ENCODE assay signal across 1 cellular context in the genomic region with DNA sequence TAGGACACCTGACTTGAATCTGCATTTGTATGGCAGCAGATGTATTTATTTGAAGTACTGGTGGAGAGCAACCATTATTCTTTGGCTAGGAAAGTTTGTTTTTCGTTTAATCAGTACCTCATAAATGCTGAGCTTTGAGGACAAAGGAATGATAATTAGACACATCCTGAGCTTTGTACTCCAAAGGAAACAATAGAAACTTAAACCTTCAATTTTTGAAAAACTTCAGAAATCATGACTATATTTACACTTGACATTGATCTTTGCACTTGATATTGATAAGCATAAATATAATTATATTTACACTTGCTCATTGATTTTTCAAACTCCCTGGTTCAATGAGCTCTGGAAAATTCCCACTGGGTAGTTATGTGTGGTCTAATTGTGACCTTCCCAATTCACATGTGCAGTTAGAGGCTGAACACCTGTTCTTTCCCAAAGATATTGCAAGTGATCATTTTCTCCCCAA.
TF ChIP-seq lines count a peak whose summit lies in the region.

No MANE protein-coding gene starts in this region.

TF ChIP-seq in HepG2, 621 proteins besides CTCF, POLR2A, EP300 and RAD21 (continued from another document):
- TF ChIP-seq, protein P1, sequence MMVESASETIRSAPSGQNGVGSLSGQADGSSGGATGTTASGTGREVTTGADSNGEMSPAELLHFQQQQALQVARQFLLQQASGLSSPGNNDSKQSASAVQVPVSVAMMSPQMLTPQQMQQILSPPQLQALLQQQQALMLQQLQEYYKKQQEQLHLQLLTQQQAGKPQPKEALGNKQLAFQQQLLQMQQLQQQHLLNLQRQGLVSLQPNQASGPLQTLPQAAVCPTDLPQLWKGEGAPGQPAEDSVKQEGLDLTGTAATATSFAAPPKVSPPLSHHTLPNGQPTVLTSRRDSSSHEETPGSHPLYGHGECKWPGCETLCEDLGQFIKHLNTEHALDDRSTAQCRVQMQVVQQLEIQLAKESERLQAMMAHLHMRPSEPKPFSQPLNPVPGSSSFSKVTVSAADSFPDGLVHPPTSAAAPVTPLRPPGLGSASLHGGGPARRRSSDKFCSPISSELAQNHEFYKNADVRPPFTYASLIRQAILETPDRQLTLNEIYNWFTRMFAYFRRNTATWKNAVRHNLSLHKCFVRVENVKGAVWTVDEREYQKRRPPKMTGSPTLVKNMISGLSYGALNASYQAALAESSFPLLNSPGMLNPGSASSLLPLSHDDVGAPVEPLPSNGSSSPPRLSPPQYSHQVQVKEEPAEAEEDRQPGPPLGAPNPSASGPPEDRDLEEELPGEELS (CRISPR knock-in tag; IDR thresholded peaks at IDR 0.05): peak; percentile 21; the same call in 1 of the 2 replicates
- TF ChIP-seq NCOA2 (CRISPR knock-in tag; IDR thresholded peaks at IDR 0.05): peak; percentile 32
- peak; percentile 57 for TF ChIP-seq ISL2 (CRISPR knock-in tag; IDR thresholded peaks at IDR 0.05)
- no peak for TF ChIP-seq GABPA (IDR thresholded peaks at IDR 0.05; ENCODE audit: low read depth, low read length)
- TF ChIP-seq GABPA (CRISPR knock-in tag; IDR thresholded peaks at IDR 0.05; ENCODE audit: low read depth): no peak
- TF ChIP-seq MIXL1 (CRISPR knock-in tag; IDR thresholded peaks at IDR 0.05): 0 out of 2 replicates have a peak, but pooled peaks have one; percentile 49
- no peak for TF ChIP-seq LCORL (IDR thresholded peaks at IDR 0.05)
- TF ChIP-seq LCORL (CRISPR knock-in tag; IDR thresholded peaks at IDR 0.05): 0 out of 2 replicates have a peak, but pooled peaks have one; percentile 39
- TF ChIP-seq SIN3B (IDR thresholded peaks at IDR 0.05; ENCODE audit: low read length): no peak
- no peak for TF ChIP-seq IRX3 (CRISPR knock-in tag; IDR thresholded peaks at IDR 0.05; ENCODE audit: borderline replicate concordance, low read depth)
- peak; percentile 53; the same call in 1 of the 2 replicates for TF ChIP-seq CREM (IDR thresholded peaks at IDR 0.05)
- TF ChIP-seq CREM (CRISPR knock-in tag; IDR thresholded peaks at IDR 0.05): no peak
- no peak for TF ChIP-seq ZNF451 (CRISPR knock-in tag; IDR thresholded peaks at IDR 0.05)
- TF ChIP-seq ZNF17 (CRISPR knock-in tag; IDR thresholded peaks at IDR 0.05): no peak
- peak; percentile 31; the same call in 1 of the 2 replicates for TF ChIP-seq FOXA3 (CRISPR knock-in tag; IDR thresholded peaks at IDR 0.05)
- no peak for TF ChIP-seq RBAK (CRISPR knock-in tag; IDR thresholded peaks at IDR 0.05)
- TF ChIP-seq, protein P2, sequence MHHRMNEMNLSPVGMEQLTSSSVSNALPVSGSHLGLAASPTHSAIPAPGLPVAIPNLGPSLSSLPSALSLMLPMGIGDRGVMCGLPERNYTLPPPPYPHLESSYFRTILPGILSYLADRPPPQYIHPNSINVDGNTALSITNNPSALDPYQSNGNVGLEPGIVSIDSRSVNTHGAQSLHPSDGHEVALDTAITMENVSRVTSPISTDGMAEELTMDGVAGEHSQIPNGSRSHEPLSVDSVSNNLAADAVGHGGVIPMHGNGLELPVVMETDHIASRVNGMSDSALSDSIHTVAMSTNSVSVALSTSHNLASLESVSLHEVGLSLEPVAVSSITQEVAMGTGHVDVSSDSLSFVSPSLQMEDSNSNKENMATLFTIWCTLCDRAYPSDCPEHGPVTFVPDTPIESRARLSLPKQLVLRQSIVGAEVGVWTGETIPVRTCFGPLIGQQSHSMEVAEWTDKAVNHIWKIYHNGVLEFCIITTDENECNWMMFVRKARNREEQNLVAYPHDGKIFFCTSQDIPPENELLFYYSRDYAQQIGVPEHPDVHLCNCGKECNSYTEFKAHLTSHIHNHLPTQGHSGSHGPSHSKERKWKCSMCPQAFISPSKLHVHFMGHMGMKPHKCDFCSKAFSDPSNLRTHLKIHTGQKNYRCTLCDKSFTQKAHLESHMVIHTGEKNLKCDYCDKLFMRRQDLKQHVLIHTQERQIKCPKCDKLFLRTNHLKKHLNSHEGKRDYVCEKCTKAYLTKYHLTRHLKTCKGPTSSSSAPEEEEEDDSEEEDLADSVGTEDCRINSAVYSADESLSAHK (CRISPR knock-in tag; IDR thresholded peaks at IDR 0.05; ENCODE audit: borderline replicate concordance): no peak
- no peak for TF ChIP-seq KDM6A (CRISPR knock-in tag; IDR thresholded peaks at IDR 0.05; ENCODE audit: low read depth)
- TF ChIP-seq SOX13 (IDR thresholded peaks at IDR 0.05): peak; percentile 80; the same call in 1 of the 2 replicates
- TF ChIP-seq SOX13 (CRISPR knock-in tag; conservative IDR thresholded peaks at IDR 0.05 in 1 of 2, IDR thresholded peaks at IDR 0.05 in 1 of 2): peak in 1 of 2 experiments; percentile 99; a peak in 2 of 4 replicates
- no peak for TF ChIP-seq HOXA7 (CRISPR knock-in tag; IDR thresholded peaks at IDR 0.05)
- no peak for TF ChIP-seq SMARCC2 (IDR thresholded peaks at IDR 0.05)
- TF ChIP-seq JUND (CRISPR knock-in tag; IDR thresholded peaks at IDR 0.05): no peak
- TF ChIP-seq ZNF709 (CRISPR knock-in tag; IDR thresholded peaks at IDR 0.05): no peak
- TF ChIP-seq ZBTB8A (CRISPR knock-in tag; IDR thresholded peaks at IDR 0.05; ENCODE audit: borderline replicate concordance, low read depth): no peak
- peak; percentile 49; the same call in 1 of the 2 replicates for TF ChIP-seq RCOR2 (CRISPR knock-in tag; IDR thresholded peaks at IDR 0.05)
- no peak for TF ChIP-seq ZNF598 (CRISPR knock-in tag; IDR thresholded peaks at IDR 0.05; ENCODE audit: borderline replicate concordance)
- TF ChIP-seq HNRNPUL1 (IDR thresholded peaks at IDR 0.05; ENCODE audit: low read depth, low read length): no peak
TF ChIP-seq in HepG2: peak in this region for 32.
